In genomic region chr1:121587777-121588176, GRCh38 we compare ENCODE assay signal across 1 cellular context.
TF ChIP-seq lines count a peak whose summit lies in the region.

No MANE protein-coding gene starts in this region.

TF ChIP-seq in H1, 55 proteins besides CTCF, POLR2A, EP300 and RAD21:
- no peak for TF ChIP-seq E2F6 (IDR thresholded peaks at IDR 0.05)
- TF ChIP-seq SAP30 (IDR thresholded peaks at IDR 0.05; ENCODE audit: insufficient read depth, insufficient replicate concordance, low read length), result no peak
- no peak for TF ChIP-seq RFX5 (IDR thresholded peaks at IDR 0.05; ENCODE audit: borderline replicate concordance, low read depth, low read length)
- no peak for TF ChIP-seq CHD7 (IDR thresholded peaks at IDR 0.05; ENCODE audit: insufficient replicate concordance, low read length)
